Comparison of ENCODE assay signal across 8 cellular contexts in the genomic region with DNA sequence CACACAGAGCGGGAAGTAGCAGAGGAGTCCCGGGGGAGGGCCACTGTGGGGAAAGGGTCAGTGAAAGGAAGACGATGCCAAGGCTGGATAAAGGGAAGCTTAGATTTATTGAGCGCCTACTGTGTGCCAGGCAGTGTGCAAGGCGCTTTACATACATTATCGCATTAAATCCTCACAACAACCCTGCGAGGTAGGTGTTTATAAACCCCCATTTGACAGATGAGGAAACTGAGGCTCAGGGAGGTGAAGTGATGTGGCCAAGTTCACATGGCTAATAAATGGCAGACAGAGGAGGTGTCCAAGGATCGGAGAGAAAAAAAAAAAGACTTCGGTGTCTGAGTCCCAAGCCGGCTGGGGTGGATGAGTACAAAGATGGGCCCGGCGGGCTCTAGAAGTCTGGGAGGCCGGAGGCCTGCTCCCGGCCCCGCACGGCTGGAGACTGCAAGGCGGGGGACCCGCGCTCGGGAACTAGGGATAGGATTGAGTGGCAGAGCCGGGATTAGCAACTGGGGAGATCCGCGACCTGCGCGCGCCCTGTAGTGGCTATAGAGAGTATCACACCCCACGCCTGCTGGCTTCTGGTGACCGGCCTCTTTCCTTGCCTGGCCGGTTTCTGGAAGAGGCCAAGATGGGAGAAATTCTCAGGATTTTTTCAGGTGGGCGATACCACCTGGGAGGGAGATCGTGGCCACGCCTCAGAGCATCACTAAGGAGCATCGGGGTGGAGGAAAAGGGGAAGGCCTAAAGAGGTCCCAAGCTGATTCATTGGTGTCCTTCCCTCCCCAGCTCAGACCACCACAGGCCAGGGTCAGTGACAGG. TPM values are rescaled to one million over a fixed set of nuclear protein-coding genes. Genes with fewer than 3 reads are reported as not detected.
DNase-seq lines count a peak whose midpoint lies in the region; ATAC-seq and TF ChIP-seq lines count a peak whose summit lies in the region.

No MANE protein-coding gene starts in this region.

- H2AFZ ChIP-seq in smooth muscle cell (ENCODE audit: low read depth) = no peak overlapping the region

- peaks cover 6% of the 10 kb centered on the region for H3F3A ChIP-seq in smooth muscle cell (ENCODE audit: low read depth)

- no peak overlapping the region for H3K9ac ChIP-seq in smooth muscle cell (ENCODE audit: low read depth)

- H3K27me3 Mint-ChIP-seq in immature natural killer cell (ENCODE audit: low read depth in 3 of 3) = peaks cover 22 to 26% (median 23%) of the 10 kb centered on the region in 3 donors

- intact Hi-C loops in breast epithelium (cut with DNase I; ENCODE audit: low total_unique reads) = no loop called here

- H3K4me1 Mint-ChIP-seq in immature natural killer cell = peaks cover 31 to 33% of the 10 kb centered on the region in 2 donors

- H3K27me3 ChIP-seq in GM06990 (replicated peaks; ENCODE audit: control insufficient read depth, insufficient read depth, low read length) (peaks cover 4% of the 10 kb centered on the region), SJCRH30 (no peaks in the 10 kb centered on the region), breast epithelium (peaks cover 0 to 14% of the 10 kb centered on the region in 2 donors), smooth muscle cell (ENCODE audit: low read depth) (peaks cover 41% of the 10 kb centered on the region)

- H3K4me3 ChIP-seq in GM06990 (replicated peaks; ENCODE audit: low read depth, low read length) (no peak overlapping the region), SJCRH30 (no peak overlapping the region), breast epithelium (peak overlapping the region in 2 of 3 donors; percentile 35 to 57), smooth muscle cell (peak overlapping the region; percentile 20)

- peak; percentile 100 for DNase-seq in 8988T
- DNase-seq in GM06990 (ENCODE audit: extremely low read depth, insufficient read length) = peak; percentile 53
- peak; percentile 55 for DNase-seq in NAMALWA (ENCODE audit: low spot score)
- DNase-seq in SJCRH30 = peak; percentile 91 to 95
- DNase-seq in breast epithelium (ENCODE audit: low spot score in 2 of 2) = peak; percentile 72 to 81
- peak; percentile 53 to 58 (median 55) for DNase-seq in immature natural killer cell
- DNase-seq in smooth muscle cell (lab: John Stamatoyannopoulos, UW; ENCODE audit: unreplicated experiment) = peak; percentile 50

- no peaks in the 10 kb centered on the region for H3K79me2 ChIP-seq in smooth muscle cell (ENCODE audit: low read depth)

- H3K27ac ChIP-seq in SJCRH30 (no peak overlapping the region), breast epithelium (no peak overlapping the region), smooth muscle cell (ENCODE audit: low read depth) (no peak overlapping the region)

- 16% methylated on average over 31 of the region's 33 CpGs for WGBS in smooth muscle cell (ENCODE audit: low lambda C conversion rate)

- no peaks in the 10 kb centered on the region for H3K36me3 ChIP-seq in GM06990 (ENCODE audit: control insufficient read depth, insufficient read depth, low read length)
- no peaks in the 10 kb centered on the region for H3K36me3 ChIP-seq in SJCRH30
- no peaks in the 10 kb centered on the region for H3K36me3 ChIP-seq in breast epithelium
- no peaks in the 10 kb centered on the region for H3K36me3 ChIP-seq in smooth muscle cell (ENCODE audit: low read depth)

- peaks cover 0 to 3% (median 0%) of the 10 kb centered on the region in 3 donors for H3K36me3 Mint-ChIP-seq in immature natural killer cell

- no peak for ATAC-seq in GM19023 (IDR thresholded peaks at IDR 0.05; ENCODE audit: unreplicated experiment)

- H3K4me2 ChIP-seq in smooth muscle cell = peak overlapping the region; percentile 78

- H3K4me3 Mint-ChIP-seq in immature natural killer cell = peak overlapping the region; percentile 7 to 77 (median 68)

- H4K20me1 ChIP-seq in smooth muscle cell (ENCODE audit: low read depth) = peaks cover 4% of the 10 kb centered on the region

- H3K9me3 Mint-ChIP-seq in immature natural killer cell = no peaks in the 10 kb centered on the region

- H3K9me3 ChIP-seq in SJCRH30 (replicated peaks) (no peaks in the 10 kb centered on the region), breast epithelium (no peaks in the 10 kb centered on the region), smooth muscle cell (replicated peaks; ENCODE audit: low read depth) (no peaks in the 10 kb centered on the region)

- H3K27ac Mint-ChIP-seq in immature natural killer cell = peak overlapping the region in 5 of 6 donors; percentile 64 to 94 (median 91)

- H3K4me1 ChIP-seq in SJCRH30 = peaks cover 16% of the 10 kb centered on the region
- peaks cover 3 to 12% of the 10 kb centered on the region in 2 donors for H3K4me1 ChIP-seq in breast epithelium
- peaks cover 11% of the 10 kb centered on the region for H3K4me1 ChIP-seq in smooth muscle cell (ENCODE audit: low read depth)

- TF ChIP-seq POLR2A in breast epithelium (IDR thresholded peaks at IDR 0.05) = no peak

- peak; percentile 86 for TF ChIP-seq CTCF in GM06990 (IDR thresholded peaks at IDR 0.05; ENCODE audit: insufficient read depth, low read length, poor library complexity, severe bottlenecking)
- peak; percentile 48 to 82 (median 81) for TF ChIP-seq CTCF in breast epithelium (IDR thresholded peaks at IDR 0.05)
- peak; percentile 73 for TF ChIP-seq CTCF in smooth muscle cell (IDR thresholded peaks at IDR 0.05; ENCODE audit: borderline replicate concordance, insufficient read depth, poor library complexity, severe bottlenecking)

RNA-seq across cellular contexts. Expression of a gene that starts 3.9 kb away (rescaled TPM):
- 5.0 and 5.5 TPM in 2 replicates for total RNA-seq in SJCRH30 (2014; rRNA removed; shearing (Covaris generic))
- total RNA-seq in breast epithelium = under 1 TPM in 2 of 3 donors, not detected in 1; under 0.01 to 0.16 TPM
- polyA plus RNA-seq in immature natural killer cell = not detected
- total RNA-seq in smooth muscle cell = 0.13 and 1.8 TPM in 2 replicates
- 0.03 and 1.2 TPM in 2 replicates for polyA plus RNA-seq in smooth muscle cell

RNA-seq across cellular contexts. Expression of a gene that starts 17.1 kb away (rescaled TPM):
- total RNA-seq in SJCRH30 (2014; rRNA removed; shearing (Covaris generic)) = not detected in 2 replicates
- total RNA-seq in breast epithelium = not detected
- 1 to 10 TPM in 1 of 3 donors, under 1 TPM in 1, not detected in 1; 0.86 to 1.2 TPM for polyA plus RNA-seq in immature natural killer cell
- not detected in 2 replicates for total RNA-seq in smooth muscle cell
- not detected in 2 replicates for polyA plus RNA-seq in smooth muscle cell

RNA-seq across cellular contexts. Expression of a gene that starts 23.3 kb away (rescaled TPM):
- 37.1 and 43.0 TPM in 2 replicates for total RNA-seq in SJCRH30 (2014; rRNA removed; shearing (Covaris generic))
- total RNA-seq in breast epithelium (10 to 100 TPM; 50.5 to 84.3 (median 54.0) TPM), smooth muscle cell (61.5 and 62.6 TPM in 2 replicates)
- polyA plus RNA-seq in immature natural killer cell (10 to 100 TPM; 58.5 to 75.3 (median 69.1) TPM), smooth muscle cell (39.4 and 42.5 TPM in 2 replicates)

RNA-seq across cellular contexts. Expression of a gene that starts 23.7 kb away (rescaled TPM):
- total RNA-seq in SJCRH30 (2014; rRNA removed; shearing (Covaris generic)) = 2.8 and 3.0 TPM in 2 replicates
- 1 to 10 TPM in 1 of 3 donors, under 1 TPM in 1, not detected in 1; 0.29 to 1.3 TPM for total RNA-seq in breast epithelium
- under 1 TPM in 2 of 3 donors, not detected in 1; 0.45 to 0.68 TPM for polyA plus RNA-seq in immature natural killer cell
- total RNA-seq in smooth muscle cell = 0.13 and 0.49 TPM in 2 replicates
- 0.14 and 1.2 TPM in 2 replicates for polyA plus RNA-seq in smooth muscle cell

RNA-seq across cellular contexts. Expression of a gene that starts 38.0 kb away (rescaled TPM):
- total RNA-seq in SJCRH30 (2014; rRNA removed; shearing (Covaris generic)) = 80.9 and 82.1 TPM in 2 replicates
- total RNA-seq in breast epithelium (10 to 100 TPM; 65.2 to 86.2 (median 75.2) TPM), smooth muscle cell (57.0 and 59.9 TPM in 2 replicates)
- polyA plus RNA-seq in immature natural killer cell (10 to 100 TPM; 31.2 to 40.7 (median 37.2) TPM), smooth muscle cell (53.3 and 67.7 TPM in 2 replicates)

Comparison
In these comparisons a context has a peak if more than half of its experiments do, and no peak if none do; other contexts are left out.
1. DNase-seq: peak in every context shown above with its lines; median percentile 100 in 8988T; 93 in SJCRH30; 76 in breast epithelium; 55 in NAMALWA; 55 in immature natural killer cell; 53 in GM06990; 50 in smooth muscle cell.
2. H3K4me3 ChIP-seq: peak in breast epithelium (2 of 3) and smooth muscle cell (single experiment); none in GM06990 (single experiment) and SJCRH30 (single experiment).
3. Peak in every context shown above with its lines, with median percentiles within 50 percentile points of each other: CTCF ChIP-seq.